Comparison of ENCODE assay signal across 10 cellular contexts in genomic region chr5:125058185-125058826, GRCh38.
A peak's percentile ranks its signal among the peaks of the same experiment; 100 is the strongest.
DNase-seq lines count a peak whose midpoint lies in the region; ATAC-seq and TF ChIP-seq lines count a peak whose summit lies in the region.
"Had no signal": no experiment of that assay in that cellular context is flagged by ENCODE, and none has a peak within 500 bp of the region (broad histone marks: within the 10 kb centered on the region; RNA-seq: fewer than 3 reads in every experiment).

No MANE protein-coding gene starts in this region.

- in situ Hi-C loops in G401 (cut with HindIII; ENCODE audit: low sequenced_read_pairs), result no loop called here

- H3K4me1 ChIP-seq in gastroesophageal sphincter (peaks cover 3 to 28% (median 10%) of the 10 kb centered on the region in 3 donors), spleen (peaks cover 0 to 12% (median 0%) of the 10 kb centered on the region in 6 donors)

- DNase-seq in COLO668 (lab: John Stamatoyannopoulos, UW; ENCODE audit: unreplicated experiment) (peak; percentile 3), NCI-H1105 (lab: John Stamatoyannopoulos, UW) (peak; percentile 60), SHP77 (lab: John Stamatoyannopoulos, UW) (peak; percentile 74 to 75), G401 (ENCODE audit: low spot score) (no peak), spleen (no peak)
- DNase-seq in activated CD8-positive, alpha-beta memory T cell treated with anti-CD3 and anti-CD28 coated beads, Interleukin-2, amount 50 U/mL, for 48 hours, result no peak
- DNase-seq: activated B cell treated with CpG ODN at 0.5 μM for 24 hours; CD4-positive, CD25-positive, alpha-beta regulatory T cell had no signal

- H3K36me3 ChIP-seq in gastroesophageal sphincter (no peaks in the 10 kb centered on the region), spleen (no peaks in the 10 kb centered on the region)

- intact Hi-C loops in spleen (cut with DNase I; ENCODE audit: low total_unique reads), result no loop called here

- peak overlapping the region in 3 of 4 donors; percentile 4 to 9 (median 7) for H3K27ac ChIP-seq in gastroesophageal sphincter
- H3K27ac ChIP-seq in spleen, result no peak overlapping the region

- no peak for TF ChIP-seq POLR2A in gastroesophageal sphincter (IDR thresholded peaks at IDR 0.05)
- TF ChIP-seq POLR2A in spleen (IDR thresholded peaks at IDR 0.05), result no peak

- H3K27me3 ChIP-seq in gastroesophageal sphincter, result no peaks in the 10 kb centered on the region
- no peaks in the 10 kb centered on the region for H3K27me3 ChIP-seq in spleen (replicated peaks in 1 of 7)

- H3K4me3 ChIP-seq in gastroesophageal sphincter (no peak overlapping the region), spleen (no peak overlapping the region)

- no peak for TF ChIP-seq CTCF in gastroesophageal sphincter (IDR thresholded peaks at IDR 0.05)
- TF ChIP-seq CTCF in spleen (IDR thresholded peaks at IDR 0.05 in 8 of 11, conservative IDR thresholded peaks at IDR 0.05 in 3 of 11), result no peak

- no peak for TF ChIP-seq EP300 in gastroesophageal sphincter (IDR thresholded peaks at IDR 0.05)

- ATAC-seq in gastroesophageal sphincter, result no peak
- no peak for ATAC-seq in HG03095 (IDR thresholded peaks at IDR 0.05; ENCODE audit: unreplicated experiment)

- WGBS in gastroesophageal sphincter (ENCODE audit: low coverage in 1 of 2), 2 donors, result 11 to 14% methylated on average over 6 of the region's 6 CpGs
- WGBS in spleen, 5 donors, result 53 to 77% (median 64%) methylated on average over 6 of the region's 6 CpGs

- no peaks in the 10 kb centered on the region for H3K9me3 ChIP-seq in gastroesophageal sphincter
- H3K9me3 ChIP-seq in spleen, result no peaks in the 10 kb centered on the region

Comparison
In these comparisons a context has a peak if more than half of its experiments do, and no peak if none do; other contexts are left out.
1. DNase-seq: peak in COLO668 (single experiment), NCI-H1105 (single experiment) and SHP77 (2 of 2); none in G401 (single experiment), spleen (single experiment) and activated CD8-positive, alpha-beta memory T cell treated with anti-CD3 and anti-CD28 coated beads, Interleukin-2, amount 50 U/mL, for 48 hours (single experiment).
2. H3K27ac ChIP-seq: peak in gastroesophageal sphincter (3 of 4); none in spleen (0 of 8).